Comparison of ENCODE assay signal across 35 cellular contexts in the genomic region with DNA sequence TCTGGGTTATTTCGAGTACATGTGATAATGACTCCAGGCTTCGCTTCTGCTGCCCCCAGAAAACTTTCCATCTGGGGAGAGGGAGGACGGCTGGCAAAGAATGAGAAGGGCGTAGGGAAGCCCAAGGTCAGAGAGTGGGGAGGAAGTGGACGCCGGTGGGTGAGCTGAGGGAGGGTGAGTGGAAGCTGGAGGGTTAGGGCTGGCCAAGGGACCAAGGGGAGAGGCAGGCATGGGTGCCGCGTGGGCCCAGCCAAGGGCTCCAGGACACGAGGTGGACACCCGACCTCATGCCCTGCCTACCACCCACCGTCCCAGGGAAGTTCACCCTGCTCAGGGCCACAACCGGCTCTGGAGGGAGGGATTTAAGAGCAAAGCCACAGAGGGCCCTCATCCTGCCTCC.
"Had no signal": no experiment of that assay in that cellular context is flagged by ENCODE, and none has a peak within 500 bp of the region (broad histone marks: within the 10 kb centered on the region; RNA-seq: fewer than 3 reads in every experiment).

No MANE protein-coding gene starts in this region.

- DNase-seq: activated CD4-positive, alpha-beta memory T cell treated with anti-CD3 and anti-CD28 coated beads, Interleukin-2, amount 10 ng/mL, durations not matched to agents 7 days and 5 days; activated CD4-positive, alpha-beta T cell treated with anti-CD3 and anti-CD28 coated beads for 1 hour; activated CD4-positive, alpha-beta T cell treated with anti-CD3 and anti-CD28 coated beads for 48 hours; activated CD4-positive, CD25-positive, alpha-beta regulatory T cell; activated CD8-positive, alpha-beta memory T cell treated with anti-CD3 and anti-CD28 coated beads for 24 hours; activated CD8-positive, alpha-beta memory T cell treated with anti-CD3 and anti-CD28 coated beads, Interleukin-2, amount 10 ng/mL, durations not matched to agents 7 days and 5 days; activated CD8-positive, alpha-beta memory T cell treated with anti-CD3 and anti-CD28 coated beads, Interleukin-2, amount 50 U/mL, for 48 hours; activated effector memory CD4-positive, alpha-beta T cell treated with anti-CD3 and anti-CD28 coated beads, Interleukin-2, amount 50 U/mL, for 16 hours; activated naive CD4-positive, alpha-beta T cell; activated naive CD4-positive, alpha-beta T cell treated with anti-CD3 and anti-CD28 coated beads, Interleukin-2, amount 50 U/mL, for 16 hours; activated naive CD8-positive, alpha-beta T cell treated with anti-CD3 and anti-CD28 coated beads for 36 hours; activated T-cell treated with anti-CD3 and anti-CD28 coated beads, Interleukin-2, amount 50 U/mL, for 48 hours; amniotic stem cell; aorta; brain microvascular endothelial cell; Karpas-422; KBM-7; NCI-H1048; NCI-H1105 treated with DMSO at 0.1 percent for 48 hours; NCI-H1436 treated with DMSO at 0.1 percent for 48 hours; NCI-H1694 treated with DMSO at 0.1 percent for 48 hours; NCI-H2029; NCI-H2171; NCI-H510A; NCI-H526; NCI-H748 treated with DMSO at 0.1 percent for 48 hours; NK-92 treated with Interleukin-12 subunit alpha and Interleukin-12 subunit beta, amount 100 ng/mL, for 24 hours; PC-3; Peyer's patch; RPMI8226; SW 1271; T-helper 1 cell; T-helper 2 cell; T-helper 9 cell; WERI-Rb-1 had no signal

- H3K36me3 ChIP-seq: brain microvascular endothelial cell, Peyer's patch had no signal

- H3K27ac ChIP-seq: brain microvascular endothelial cell, Peyer's patch, WERI-Rb-1 had no signal

- H3K36me3 Mint-ChIP-seq: activated CD8-positive, alpha-beta memory T cell treated with anti-CD3 and anti-CD28 coated beads, Interleukin-2, amount 10 ng/mL, durations not matched to agents 7 days and 5 days; activated naive CD8-positive, alpha-beta T cell treated with anti-CD3 and anti-CD28 coated beads for 36 hours had no signal

- H3K4me1 Mint-ChIP-seq: activated CD4-positive, alpha-beta memory T cell treated with anti-CD3 and anti-CD28 coated beads, Interleukin-2, amount 10 ng/mL, durations not matched to agents 7 days and 5 days; activated CD8-positive, alpha-beta memory T cell treated with anti-CD3 and anti-CD28 coated beads, Interleukin-2, amount 10 ng/mL, durations not matched to agents 7 days and 5 days; activated naive CD8-positive, alpha-beta T cell treated with anti-CD3 and anti-CD28 coated beads for 36 hours had no signal

- H3K4me3 ChIP-seq: Peyer's patch had no signal

- H3K9me3 Mint-ChIP-seq: activated CD4-positive, alpha-beta memory T cell treated with anti-CD3 and anti-CD28 coated beads, Interleukin-2, amount 10 ng/mL, durations not matched to agents 7 days and 5 days; activated naive CD8-positive, alpha-beta T cell treated with anti-CD3 and anti-CD28 coated beads for 36 hours had no signal

- H3K27ac Mint-ChIP-seq: activated CD4-positive, alpha-beta memory T cell treated with anti-CD3 and anti-CD28 coated beads, Interleukin-2, amount 10 ng/mL, durations not matched to agents 7 days and 5 days; activated CD8-positive, alpha-beta memory T cell treated with anti-CD3 and anti-CD28 coated beads, Interleukin-2, amount 10 ng/mL, durations not matched to agents 7 days and 5 days; activated naive CD8-positive, alpha-beta T cell treated with anti-CD3 and anti-CD28 coated beads for 36 hours had no signal

- H3K4me3 Mint-ChIP-seq: activated CD4-positive, alpha-beta memory T cell treated with anti-CD3 and anti-CD28 coated beads, Interleukin-2, amount 10 ng/mL, durations not matched to agents 7 days and 5 days; activated CD8-positive, alpha-beta memory T cell treated with anti-CD3 and anti-CD28 coated beads, Interleukin-2, amount 10 ng/mL, durations not matched to agents 7 days and 5 days; activated naive CD8-positive, alpha-beta T cell treated with anti-CD3 and anti-CD28 coated beads for 36 hours had no signal

- H3K9me3 ChIP-seq: Peyer's patch had no signal

- H3K27me3 Mint-ChIP-seq: activated CD4-positive, alpha-beta memory T cell treated with anti-CD3 and anti-CD28 coated beads, Interleukin-2, amount 10 ng/mL, durations not matched to agents 7 days and 5 days; activated naive CD8-positive, alpha-beta T cell treated with anti-CD3 and anti-CD28 coated beads for 36 hours had no signal

- ATAC-seq: activated CD8-positive, alpha-beta memory T cell treated with anti-CD3 and anti-CD28 coated beads, Interleukin-2, amount 10 ng/mL, durations not matched to agents 7 days and 5 days; PC-3 had no signal

- H3K27me3 ChIP-seq: Peyer's patch had no signal
